ENCODE assay signal across 8 cellular contexts in the genomic region with DNA sequence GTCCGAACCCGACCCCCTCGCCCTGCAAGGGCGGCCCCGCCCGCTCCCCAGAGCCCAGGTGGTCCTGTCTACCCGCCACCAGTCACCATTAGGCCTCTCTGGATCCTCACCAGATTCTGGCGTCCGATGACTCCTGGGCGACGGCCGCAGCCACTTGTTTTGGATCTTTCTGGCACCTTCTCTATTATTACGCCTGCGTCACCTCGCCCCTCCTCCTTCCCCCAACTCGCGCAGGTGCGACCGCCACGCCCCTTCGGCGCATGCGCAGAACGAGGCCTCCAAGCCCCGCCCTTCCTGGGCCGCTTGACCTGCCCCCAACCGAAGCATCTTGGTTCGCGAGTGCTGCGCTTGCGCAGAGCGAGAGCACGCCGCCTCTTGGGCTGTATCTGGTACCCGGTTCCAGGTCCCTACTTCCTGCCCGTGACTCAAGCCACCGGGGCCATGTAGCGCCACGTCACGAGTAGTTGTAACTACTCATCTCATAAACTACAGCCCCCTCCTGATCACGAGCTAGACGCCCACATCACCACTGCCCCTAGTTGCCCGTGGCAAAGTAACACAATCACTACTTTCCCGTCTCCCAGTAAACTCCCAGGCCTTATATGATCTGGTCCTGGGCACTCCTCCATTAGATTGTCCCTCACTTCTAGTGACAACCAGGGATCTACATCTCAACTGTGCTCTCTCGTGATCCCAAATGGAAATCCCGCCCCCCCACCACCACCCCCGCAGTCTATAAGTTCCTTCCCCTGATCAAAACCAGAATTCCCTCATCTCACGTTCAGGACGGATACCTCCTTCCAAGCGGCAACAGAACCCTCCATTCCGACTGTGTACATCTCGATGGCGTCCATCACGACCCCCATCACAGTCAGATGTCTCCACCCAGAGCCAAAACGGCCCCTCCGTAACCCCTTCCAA. TPM values are rescaled to one million over a fixed set of nuclear protein-coding genes. Genes with fewer than 3 reads are reported as not detected.
DNase-seq lines count a peak whose midpoint lies in the region; ATAC-seq and TF ChIP-seq lines count a peak whose summit lies in the region.

A gene with protein sequence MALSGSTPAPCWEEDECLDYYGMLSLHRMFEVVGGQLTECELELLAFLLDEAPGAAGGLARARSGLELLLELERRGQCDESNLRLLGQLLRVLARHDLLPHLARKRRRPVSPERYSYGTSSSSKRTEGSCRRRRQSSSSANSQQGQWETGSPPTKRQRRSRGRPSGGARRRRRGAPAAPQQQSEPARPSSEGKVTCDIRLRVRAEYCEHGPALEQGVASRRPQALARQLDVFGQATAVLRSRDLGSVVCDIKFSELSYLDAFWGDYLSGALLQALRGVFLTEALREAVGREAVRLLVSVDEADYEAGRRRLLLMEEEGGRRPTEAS (minus strand): TSS at position 156 of the 921 bp plus-strand sequence. CDS start 670 bp downstream, outside the sequence.

- H3K27ac ChIP-seq in AG04450 (ENCODE audit: low read depth, low read length) = peak within 1 kb of the TSS; percentile 95

- no peaks in the 10 kb centered on the region; the same call in 1 of the 2 replicates for H3K9me3 ChIP-seq in AG04450 (ENCODE audit: control insufficient read depth, insufficient read depth, low read length)

- peak; percentile 69 for ATAC-seq in GM19023 (IDR thresholded peaks at IDR 0.05; ENCODE audit: unreplicated experiment)
- peak; percentile 67 for ATAC-seq in HG03280 (IDR thresholded peaks at IDR 0.05; ENCODE audit: unreplicated experiment)

- no peaks in the 10 kb centered on the region for H3K27me3 ChIP-seq in AG04450 (ENCODE audit: control insufficient read depth, insufficient read depth, low read length)

- peak within 1 kb of the TSS; percentile 96 for H3K4me3 ChIP-seq in AG04450 (ENCODE audit: low read depth, low read length)

- DNase-seq in AG04450 (ENCODE audit: low read depth, low spot score) = peak; percentile 94
- peak; percentile 78 for DNase-seq in NCI-H345 treated with DMSO at 0.1 percent for 48 hours (lab: John Stamatoyannopoulos, UW; ENCODE audit: unreplicated experiment)
- peak; percentile 98 to 99 (median 98) for DNase-seq in activated CD4-positive, CD25-positive, alpha-beta regulatory T cell (lab: John Stamatoyannopoulos, UW)
- peak; percentile 100 for DNase-seq in central memory CD4-positive, alpha-beta T cell
- peak; percentile 95 for DNase-seq in iris pigment epithelial cell (ENCODE audit: low read depth)
- peak; percentile 99 for DNase-seq in stimulated activated CD4-positive, alpha-beta T cell treated with anti-CD3 and anti-CD28 coated beads, Interleukin-12 subunit alpha, Interleukin-12 subunit beta, amount 100 ng/mL, for 4 hours

- TF ChIP-seq CTCF in AG04450 (IDR thresholded peaks at IDR 0.05; ENCODE audit: low read depth, low read length) = no peak

- POLR2A ChIA-PET in AG04450 (lab: Yijun Ruan, JAX) = interaction anchor here (1.2 kb wide), 2 partner anchors 10 to 25 kb away, joined by 3 to 7 read pairs; a partner anchor contains a TSS

- CTCF ChIA-PET in AG04450 (lab: Charles Lee) = interaction anchor here (0.8 to 1.1 kb wide), 3 partner anchors 41 to 108 kb away, joined by 3 to 6 read pairs (median 4); no protein-coding TSS in a partner anchor

RNA-seq across cellular contexts. Expression of the gene that starts here (rescaled TPM):
- 11.8 and 13.8 TPM in 2 replicates for polyA plus RNA-seq in AG04450 (2011; rRNA removed)
- polyA minus RNA-seq in AG04450 (2011; rRNA and poly(A)+ RNA removed) = 7.3 and 10.0 TPM in 2 replicates

Comparison
In these comparisons a context has a peak if more than half of its experiments do, and no peak if none do; other contexts are left out.
1. Peak in every context shown above with its lines: DNase-seq, ATAC-seq, H3K4me3 ChIP-seq and H3K27ac ChIP-seq.